13 cellular contexts compared by ENCODE assay signal in the genomic region with DNA sequence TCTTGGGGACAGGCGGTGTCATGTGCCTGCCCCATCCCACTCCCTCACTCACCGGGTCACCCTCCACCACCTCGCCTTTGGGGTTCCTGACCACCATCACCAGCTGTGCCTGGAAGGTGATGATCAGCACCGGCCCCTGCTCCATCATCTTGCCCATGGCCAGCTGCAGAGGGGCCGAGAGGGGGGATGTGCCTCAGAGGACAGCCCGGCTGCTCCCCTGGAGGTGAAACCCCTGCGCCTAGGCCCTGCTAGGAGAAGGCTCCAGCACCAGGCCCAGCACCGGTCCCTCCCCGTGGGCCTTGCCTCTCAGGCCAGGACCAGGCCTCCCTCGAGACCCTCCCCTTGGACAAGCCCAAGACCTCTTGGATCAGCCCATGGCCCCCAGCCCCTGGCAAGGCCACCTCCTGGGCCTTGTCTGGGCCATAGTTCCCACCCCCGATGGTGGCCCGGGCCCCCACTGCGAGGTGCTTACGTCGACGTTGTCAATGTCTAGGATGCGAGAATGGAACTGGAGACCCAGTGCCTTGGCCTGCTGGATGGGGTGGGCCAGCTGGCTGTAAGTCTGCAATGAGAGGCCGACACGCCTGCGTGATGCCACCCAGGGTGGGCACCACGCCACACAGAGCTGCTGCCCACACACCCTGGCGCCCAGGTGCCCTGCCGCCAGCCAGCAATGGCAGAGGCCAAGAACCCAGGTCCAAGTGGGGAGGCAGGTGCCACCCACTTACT. TPM values are rescaled to one million over a fixed set of nuclear protein-coding genes. Genes with fewer than 3 reads are reported as not detected.
DNase-seq lines count a peak whose midpoint lies in the region; ATAC-seq and TF ChIP-seq lines count a peak whose summit lies in the region.
"Had no signal": no experiment of that assay in that cellular context is flagged by ENCODE, and none has a peak within 500 bp of the region (broad histone marks: within the 10 kb centered on the region; RNA-seq: fewer than 3 reads in every experiment).

No MANE protein-coding gene starts in this region.

- peak overlapping the region; percentile 73; the same call in 1 of the 2 replicates for H3K9ac ChIP-seq in SK-N-SH

- H3K9me2 ChIP-seq in SK-N-SH, result no peaks in the 10 kb centered on the region

- H3F3A ChIP-seq in SK-N-SH (replicated peaks; ENCODE audit: insufficient read depth), result peaks cover 37% of the 10 kb centered on the region

- ATAC-seq in SK-N-SH treated with all-trans-retinoic acid at 6 μM for 48 hours, result no peak
- ATAC-seq in HG03095 (IDR thresholded peaks at IDR 0.05; ENCODE audit: unreplicated experiment), result no peak
- ATAC-seq: A549 had no signal

- H3K9me3 ChIP-seq in SK-N-SH, result no peaks in the 10 kb centered on the region
- no peaks in the 10 kb centered on the region for H3K9me3 ChIP-seq in muscle layer of duodenum (ENCODE audit: control insufficient read depth in 1 of 2, low read length in 2 of 2)
- H3K9me3 ChIP-seq in transverse colon, result no peaks in the 10 kb centered on the region
- H3K9me3 ChIP-seq: A549 had no signal

- peaks cover 9% of the 10 kb centered on the region; the same call in 1 of the 2 replicates for H3K79me2 ChIP-seq in SK-N-SH (ENCODE audit: insufficient read depth)

- POLR2A ChIA-PET in SK-N-SH (lab: Yijun Ruan, JAX), result no interaction called here

- peaks cover 21% of the 10 kb centered on the region for H4K20me1 ChIP-seq in SK-N-SH (ENCODE audit: insufficient read depth)

- TF ChIP-seq EP300 in SK-N-SH (IDR thresholded peaks at IDR 0.05; ENCODE audit: borderline replicate concordance in 1 of 2, low read depth in 1 of 2, low read length in 1 of 2) (no peak), transverse colon (IDR thresholded peaks at IDR 0.05; ENCODE audit: low read depth) (no peak)

- H3K36me3 ChIP-seq in SK-N-SH (replicated peaks in 1 of 2; ENCODE audit: control insufficient read depth in 1 of 2, insufficient read depth in 2 of 2, low read length in 1 of 2) (peaks cover 11 to 29% of the 10 kb centered on the region in 2 experiments), muscle layer of duodenum (ENCODE audit: control insufficient read depth in 1 of 2, insufficient read depth in 2 of 2, low read length in 2 of 2) (peaks cover 4 to 22% of the 10 kb centered on the region in 2 donors), transverse colon (peaks cover 0 to 16% (median 6%) of the 10 kb centered on the region in 4 donors)

- DNase-seq in SK-N-SH, result no peak
- peak in 2 of 10 donors; percentile 49 to 56 for DNase-seq in dorsolateral prefrontal cortex
- DNase-seq in transverse colon, result no peak
- no peak for DNase-seq in NOMO-1 treated with DMSO at 0.1 percent for 48 hours (lab: John Stamatoyannopoulos, UW; ENCODE audit: unreplicated experiment)
- no peak for DNase-seq in activated naive CD4-positive, alpha-beta T cell (lab: John Stamatoyannopoulos, UW)
- DNase-seq: activated CD4-positive, alpha-beta T cell treated with anti-CD3 and anti-CD28 coated beads, Interleukin-2, amount 50 U/mL, for 48 hours; NCI-H2107 had no signal

- WGBS in SK-N-SH (ENCODE audit: low lambda C conversion rate), result 91% methylated on average over 14 of the region's 23 CpGs
- 60 to 93% methylated on average over 1 to 18 of the region's 23 CpGs for WGBS in transverse colon (ENCODE audit: low coverage in 1 of 2), 2 donors

- intact Hi-C loops in dorsolateral prefrontal cortex (cut with DNase I), result loop anchor here in 1 of 2 donors (10.0 kb wide), 1 partner anchor 243 kb away; the partner anchor contains the start of gene TRAPPC5
- intact Hi-C loops in transverse colon (cut with DNase I; ENCODE audit: low total_unique reads), result no loop called here

- in situ Hi-C loops in transverse colon (cut with MboI; ENCODE audit: low pct_ligation_motif_present in 1 of 4, low pct_unique_long_range_greater_than_20kb in 1 of 4, low sequenced_read_pairs in 3 of 4), result no loop called here

- CTCF ChIA-PET in SK-N-SH (lab: Yijun Ruan, JAX), result interaction anchor here (0.9 to 6.7 kb wide), 7 partner anchors 8 to 75 kb away, joined by 3 to 69 read pairs (median 8); partner anchors contain the start of gene TIMM44

- no peak overlapping the region for H2AFZ ChIP-seq in SK-N-SH (ENCODE audit: low read depth)

- H3K27ac ChIP-seq in SK-N-SH (ENCODE audit: low read depth in 2 of 2, low read length in 1 of 2), result peak overlapping the region; percentile 91 to 99
- peak overlapping the region in 57 of 59 donors; percentile 1 to 93 (median 80) for H3K27ac ChIP-seq in dorsolateral prefrontal cortex
- H3K27ac ChIP-seq in muscle layer of duodenum (ENCODE audit: low read length), result peak overlapping the region; percentile 64
- peak overlapping the region; percentile 60 to 91 (median 83) for H3K27ac ChIP-seq in transverse colon

- TF ChIP-seq RAD21 in SK-N-SH (IDR thresholded peaks at IDR 0.05; ENCODE audit: low read length), result no peak

- no peak for TF ChIP-seq POLR2A in transverse colon (IDR thresholded peaks at IDR 0.05)

- H3K4me3 ChIP-seq in SK-N-SH (ENCODE audit: low read depth in 2 of 2, low read length in 1 of 2) (no peak overlapping the region), dorsolateral prefrontal cortex (peak overlapping the region in 2 of 59 donors; percentile 4 to 7), muscle layer of duodenum (ENCODE audit: low read depth in 1 of 2, low read length in 2 of 2) (peak overlapping the region in 1 of 2 donors; percentile 37), transverse colon (no peak overlapping the region)
- H3K4me3 ChIP-seq: A549 had no signal

- no peak for TF ChIP-seq CTCF in SK-N-SH (IDR thresholded peaks at IDR 0.05)
- no peak for TF ChIP-seq CTCF in dorsolateral prefrontal cortex (IDR thresholded peaks at IDR 0.05 in 54 of 56, conservative IDR thresholded peaks at IDR 0.05 in 2 of 56; ENCODE audit: low read depth in 1 of 56, partially characterized antibody in 56 of 56)
- TF ChIP-seq CTCF in transverse colon (IDR thresholded peaks at IDR 0.05), result no peak

- peaks cover 38 to 48% of the 10 kb centered on the region in 2 experiments for H3K4me1 ChIP-seq in SK-N-SH (ENCODE audit: control insufficient read depth in 1 of 2, insufficient read depth in 2 of 2, low read depth in 1 of 2, low read length in 1 of 2)
- H3K4me1 ChIP-seq in muscle layer of duodenum (ENCODE audit: control insufficient read depth in 1 of 2, insufficient read depth in 2 of 2, low read length in 2 of 2), result peaks cover 0 to 74% of the 10 kb centered on the region in 2 donors
- peaks cover 32 to 48% (median 40%) of the 10 kb centered on the region in 4 donors for H3K4me1 ChIP-seq in transverse colon

- H3K4me2 ChIP-seq in SK-N-SH, result peak overlapping the region; percentile 90

- H3K27me3 ChIP-seq in SK-N-SH (ENCODE audit: insufficient read depth), result no peaks in the 10 kb centered on the region
- H3K27me3 ChIP-seq in dorsolateral prefrontal cortex, result no peaks in the 10 kb centered on the region
- no peaks in the 10 kb centered on the region for H3K27me3 ChIP-seq in muscle layer of duodenum (ENCODE audit: low read depth, low read length)
- H3K27me3 ChIP-seq in transverse colon, result no peaks in the 10 kb centered on the region

TF ChIP-seq in SK-N-SH, 30 proteins besides CTCF, POLR2A, EP300 and RAD21 (continues in another document):
- no peak for TF ChIP-seq CHD2 (IDR thresholded peaks at IDR 0.05; ENCODE audit: low read length, partially characterized antibody)
- TF ChIP-seq MEF2A (IDR thresholded peaks at IDR 0.05; ENCODE audit: borderline replicate concordance, low read depth), result no peak
- TF ChIP-seq JUND (IDR thresholded peaks at IDR 0.05), result no peak
- TF ChIP-seq FOXM1 (IDR thresholded peaks at IDR 0.05; ENCODE audit: low read depth), result no peak

TF ChIP-seq in SK-N-SH treated with all-trans-retinoic acid at 6 μM for 48 hours, 23 proteins besides CTCF, POLR2A, EP300 and RAD21 (continues in another document):
- TF ChIP-seq ZNF8 (CRISPR knock-in tag; IDR thresholded peaks at IDR 0.05) (no peak), PPARA (CRISPR knock-in tag; IDR thresholded peaks at IDR 0.05; ENCODE audit: borderline replicate concordance) (no peak), ZFP30 (CRISPR knock-in tag; IDR thresholded peaks at IDR 0.05) (no peak)

RNA-seq across cellular contexts. Expression of gene CTXN1, which starts 1.8 kb away (rescaled TPM):
- polyA plus RNA-seq in SK-N-SH (2012; rRNA removed), result 28.3 and 53.8 TPM in 2 replicates
- 26.2 and 42.1 TPM in 2 replicates for polyA plus RNA-seq in SK-N-SH (2012; cell fraction: cytosol; rRNA removed)
- polyA plus RNA-seq in SK-N-SH (2012; cell fraction: nucleus; rRNA removed), result 29.2 and 60.3 TPM in 2 replicates
- total RNA-seq in dorsolateral prefrontal cortex (100 to 1,000 TPM in 78 of 120 experiments, 10 to 100 TPM in 42; 38.0 to 212 (median 112) TPM), transverse colon (10 to 100 TPM in 1 of 4 donors, 1 to 10 TPM in 3; 2.9 to 29.7 (median 4.8) TPM)

RNA-seq across cellular contexts. Expression of gene SNAPC2, which starts 7.6 kb away (rescaled TPM):
- 29.7 and 38.7 TPM in 2 replicates for polyA plus RNA-seq in SK-N-SH (2012; rRNA removed)
- polyA plus RNA-seq in SK-N-SH (2012; cell fraction: cytosol; rRNA removed), result 15.2 and 23.9 TPM in 2 replicates
- 26.0 and 28.6 TPM in 2 replicates for polyA plus RNA-seq in SK-N-SH (2012; cell fraction: nucleus; rRNA removed)
- total RNA-seq in dorsolateral prefrontal cortex, result 10 to 100 TPM; 11.3 to 27.9 (median 16.9) TPM
- total RNA-seq in transverse colon, result 10 to 100 TPM; 11.4 to 35.9 (median 13.0) TPM

RNA-seq across cellular contexts. Expression of gene TGFBR3L, which starts 13.1 kb away (rescaled TPM):
- 0.78 and 0.87 TPM in 2 replicates for polyA plus RNA-seq in SK-N-SH (2012; rRNA removed)
- 0.71 and 0.79 TPM in 2 replicates for polyA plus RNA-seq in SK-N-SH (2012; cell fraction: cytosol; rRNA removed)
- polyA plus RNA-seq in SK-N-SH (2012; cell fraction: nucleus; rRNA removed), result 2.3 and 5.0 TPM in 2 replicates
- total RNA-seq in dorsolateral prefrontal cortex (10 to 100 TPM in 119 of 120 experiments, 1 to 10 TPM in 1; 9.8 to 66.3 (median 34.6) TPM), transverse colon (1 to 10 TPM in 1 of 4 donors, not detected in 3; 1.4 TPM)
- total RNA-seq: mesenteric fat pad, SK-MEL-5 had no signal

RNA-seq across cellular contexts. Expression of gene TIMM44, which starts 15.7 kb away (rescaled TPM):
- 49.7 and 50.9 TPM in 2 replicates for polyA plus RNA-seq in SK-N-SH (2012; rRNA removed)
- polyA plus RNA-seq in SK-N-SH (2012; cell fraction: cytosol; rRNA removed), result 37.0 and 38.1 TPM in 2 replicates
- polyA plus RNA-seq in SK-N-SH (2012; cell fraction: nucleus; rRNA removed), result 97.2 and 112 TPM in 2 replicates
- total RNA-seq in dorsolateral prefrontal cortex (100 to 1,000 TPM in 1 of 120 experiments, 10 to 100 TPM in 119; 34.5 to 109 (median 53.7) TPM), transverse colon (100 to 1,000 TPM in 1 of 4 donors, 10 to 100 TPM in 3; 59.7 to 102 (median 71.8) TPM)

RNA-seq across cellular contexts. Expression of gene MAP2K7, which starts 24.1 kb away (rescaled TPM):
- 13.0 and 13.6 TPM in 2 replicates for polyA plus RNA-seq in SK-N-SH (2012; rRNA removed)
- polyA plus RNA-seq in SK-N-SH (2012; cell fraction: cytosol; rRNA removed), result 6.2 and 9.7 TPM in 2 replicates
- 49.6 and 65.3 TPM in 2 replicates for polyA plus RNA-seq in SK-N-SH (2012; cell fraction: nucleus; rRNA removed)
- 10 to 100 TPM; 28.0 to 51.9 (median 39.4) TPM for total RNA-seq in dorsolateral prefrontal cortex
- total RNA-seq in transverse colon, result 100 to 1,000 TPM in 1 of 4 donors, 10 to 100 TPM in 3; 11.9 to 125 (median 20.9) TPM

Comparison
In these comparisons a context has a peak if more than half of its experiments do, and no peak if none do; other contexts are left out.
1. RNA of gene TGFBR3L, which starts 13.1 kb away (total RNA-seq): 9.8 to 66.3 TPM in dorsolateral prefrontal cortex; 1.4 TPM in transverse colon; every median in the first group is over 4 times any median in the second.
2. Peak in every context shown above with its lines, with median percentiles within 50 percentile points of each other: H3K27ac ChIP-seq.